ENCODE assay signal across 9 cellular contexts in the genomic region with DNA sequence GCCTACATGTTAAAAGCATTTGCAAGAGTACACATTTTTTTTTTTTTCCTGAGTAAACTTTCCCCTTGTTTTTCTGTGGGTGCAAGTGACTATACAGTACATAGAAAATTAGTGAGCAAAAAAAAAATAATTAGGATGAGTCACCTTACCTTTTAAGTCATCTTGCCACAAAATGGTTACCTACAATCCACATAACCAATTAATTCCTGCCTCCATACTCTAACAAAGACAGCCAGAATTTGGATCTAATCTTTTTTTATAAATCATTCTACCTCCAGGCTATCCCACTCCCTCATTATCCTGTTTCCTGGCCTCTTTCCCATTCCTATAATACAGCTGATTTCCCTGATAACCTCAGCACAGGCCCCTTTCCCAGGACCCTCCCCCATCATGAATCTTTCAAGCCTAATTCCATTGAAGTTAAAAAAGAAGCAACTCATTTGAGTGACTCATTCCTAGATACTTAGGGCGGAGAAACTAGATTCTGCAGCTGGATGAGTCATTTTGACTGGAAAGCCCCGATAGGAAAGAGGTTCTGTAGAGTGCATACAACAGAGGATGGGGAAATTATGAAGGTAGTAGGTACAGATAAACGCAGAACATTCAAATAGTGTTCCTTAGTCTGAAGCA.
A peak's percentile ranks its signal among the peaks of the same experiment; 100 is the strongest.
DNase-seq lines count a peak whose midpoint lies in the region; ATAC-seq and TF ChIP-seq lines count a peak whose summit lies in the region.
"Had no signal": no experiment of that assay in that cellular context is flagged by ENCODE, and none has a peak within 500 bp of the region (broad histone marks: within the 10 kb centered on the region; RNA-seq: fewer than 3 reads in every experiment).

No MANE protein-coding gene starts in this region.

- H3K4me3 Mint-ChIP-seq in activated naive CD8-positive, alpha-beta T cell treated with anti-CD3 and anti-CD28 coated beads for 36 hours, result peak overlapping the region; percentile 59

- peaks cover 46% of the 10 kb centered on the region for H3K4me1 Mint-ChIP-seq in activated naive CD8-positive, alpha-beta T cell treated with anti-CD3 and anti-CD28 coated beads for 36 hours

- H3K27ac Mint-ChIP-seq in activated naive CD8-positive, alpha-beta T cell treated with anti-CD3 and anti-CD28 coated beads for 36 hours, result peak overlapping the region; percentile 96

- ATAC-seq in GM21825 (IDR thresholded peaks at IDR 0.05; ENCODE audit: unreplicated experiment), result peak; percentile 80

- intact Hi-C loops in esophagus muscularis mucosa (cut with DNase I), result no loop called here

- DNase-seq in NCI-H146 (lab: John Stamatoyannopoulos, UW) (peak; percentile 30), NCI-H146 treated with DMSO at 0.1 percent for 48 hours (lab: John Stamatoyannopoulos, UW; ENCODE audit: unreplicated experiment) (no peak), kidney glomerular epithelial cell (lab: John Stamatoyannopoulos, UW) (peak; percentile 97), esophagus muscularis mucosa (ENCODE audit: extremely low spot score) (no peak), SHP77 treated with DMSO at 0.1 percent for 48 hours (lab: John Stamatoyannopoulos, UW) (no peak)
- peak; percentile 52 for DNase-seq in activated naive CD8-positive, alpha-beta T cell treated with anti-CD3 and anti-CD28 coated beads for 36 hours

- peaks cover 17% of the 10 kb centered on the region for H3K9me3 Mint-ChIP-seq in activated naive CD8-positive, alpha-beta T cell treated with anti-CD3 and anti-CD28 coated beads for 36 hours

- no peak for TF ChIP-seq EP300 in esophagus muscularis mucosa (IDR thresholded peaks at IDR 0.05)

- no peaks in the 10 kb centered on the region for H3K27me3 Mint-ChIP-seq in activated naive CD8-positive, alpha-beta T cell treated with anti-CD3 and anti-CD28 coated beads for 36 hours

- no peaks in the 10 kb centered on the region for H3K27me3 ChIP-seq in HUES6 (ENCODE audit: control insufficient read depth, insufficient read depth, low read length)
- no peaks in the 10 kb centered on the region for H3K27me3 ChIP-seq in esophagus muscularis mucosa
- H3K27me3 ChIP-seq: BLaER1 treated with 17β-estradiol and CSF1 and Interleukin-3, amounts not matched to agents 10 nM and 100 nM had no signal

- H3K9me3 ChIP-seq in HUES6 (ENCODE audit: control insufficient read depth, insufficient read depth, low read depth, low read length), result peaks cover 19% of the 10 kb centered on the region; the same call in 1 of the 2 replicates
- peaks cover 0 to 3% (median 0%) of the 10 kb centered on the region in 4 donors for H3K9me3 ChIP-seq in esophagus muscularis mucosa

- no peak for TF ChIP-seq POLR2A in esophagus muscularis mucosa (IDR thresholded peaks at IDR 0.05; ENCODE audit: low read depth)

- peaks cover 65% of the 10 kb centered on the region for H3K36me3 Mint-ChIP-seq in activated naive CD8-positive, alpha-beta T cell treated with anti-CD3 and anti-CD28 coated beads for 36 hours

- H3K9ac ChIP-seq in HUES6 (ENCODE audit: low read length), result no peak overlapping the region
- H3K9ac ChIP-seq: BLaER1 treated with 17β-estradiol and CSF1 and Interleukin-3, amounts not matched to agents 10 nM and 100 nM had no signal

- TF ChIP-seq CTCF in esophagus muscularis mucosa (IDR thresholded peaks at IDR 0.05), result no peak

- H3K36me3 ChIP-seq in HUES6 (ENCODE audit: control insufficient read depth, insufficient read depth, low read length) (peaks cover 26% of the 10 kb centered on the region), esophagus muscularis mucosa (no peaks in the 10 kb centered on the region)

- H3K4me3 ChIP-seq in HUES6 (ENCODE audit: low read depth, low read length), result no peak overlapping the region
- no peak overlapping the region for H3K4me3 ChIP-seq in esophagus muscularis mucosa
- H3K4me3 ChIP-seq: BLaER1 treated with 17β-estradiol and CSF1 and Interleukin-3, amounts not matched to agents 10 nM and 100 nM had no signal

- H3K4me1 ChIP-seq in HUES6 (ENCODE audit: control insufficient read depth, insufficient read depth, low read length), result peaks cover 23% of the 10 kb centered on the region
- H3K4me1 ChIP-seq in esophagus muscularis mucosa, result peaks cover 9 to 18% (median 14%) of the 10 kb centered on the region in 4 donors

- H3K27ac ChIP-seq in HUES6 (ENCODE audit: low read depth, low read length) (peak overlapping the region; percentile 67), esophagus muscularis mucosa (replicated peaks in 1 of 4) (no peak overlapping the region)

- 11% methylated on average over 3 of the region's 3 CpGs for WGBS in esophagus muscularis mucosa

Comparison
In these comparisons a context has a peak if more than half of its experiments do, and no peak if none do; other contexts are left out.
1. DNase-seq: peak in NCI-H146 (single experiment), activated naive CD8-positive, alpha-beta T cell treated with anti-CD3 and anti-CD28 coated beads for 36 hours (single experiment) and kidney glomerular epithelial cell (single experiment); none in NCI-H146 treated with DMSO at 0.1 percent for 48 hours (single experiment), esophagus muscularis mucosa (single experiment) and SHP77 treated with DMSO at 0.1 percent for 48 hours (single experiment).